ENCODE assay signal across 9 cellular contexts in the genomic region with DNA sequence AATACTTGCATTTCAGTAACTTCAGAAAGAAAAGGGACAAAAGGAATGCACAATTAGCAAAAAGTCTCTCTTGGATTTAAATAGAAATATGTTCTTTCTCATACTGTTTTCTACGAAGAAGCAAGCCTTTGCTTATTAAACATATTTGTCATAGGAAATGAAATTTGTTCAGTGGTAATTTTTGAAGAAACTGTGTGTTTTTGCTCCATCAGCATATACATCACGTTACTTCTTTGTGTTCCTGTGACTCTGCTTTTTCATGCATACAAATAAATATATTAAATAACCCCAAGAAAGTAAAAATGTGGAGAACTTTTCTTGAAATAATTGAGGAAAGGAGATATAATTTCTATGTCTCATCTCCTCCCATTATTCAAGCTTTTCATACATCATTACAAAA. TPM values are rescaled to one million over a fixed set of nuclear protein-coding genes. Genes with fewer than 3 reads are reported as not detected.
"Had no signal": no experiment of that assay in that cellular context is flagged by ENCODE, and none has a peak within 500 bp of the region (broad histone marks: within the 10 kb centered on the region; RNA-seq: fewer than 3 reads in every experiment).

No MANE protein-coding gene starts in this region.

- ATAC-seq: GM12878 had no signal

- FAIRE-seq: G401.6, GM12878, GM12891, GM12892, GM18507, GM19239 had no signal

- H3K4me3 ChIP-seq: GM12878 had no signal

- DNase-seq: GDM1, GF-D8 had no signal

RNA-seq across cellular contexts. Expression of gene CD163L1, which starts 39.7 kb away (rescaled TPM):
- total RNA-seq: G401 had no signal
